ENCODE assay signal across 26 cellular contexts in the genomic region with DNA sequence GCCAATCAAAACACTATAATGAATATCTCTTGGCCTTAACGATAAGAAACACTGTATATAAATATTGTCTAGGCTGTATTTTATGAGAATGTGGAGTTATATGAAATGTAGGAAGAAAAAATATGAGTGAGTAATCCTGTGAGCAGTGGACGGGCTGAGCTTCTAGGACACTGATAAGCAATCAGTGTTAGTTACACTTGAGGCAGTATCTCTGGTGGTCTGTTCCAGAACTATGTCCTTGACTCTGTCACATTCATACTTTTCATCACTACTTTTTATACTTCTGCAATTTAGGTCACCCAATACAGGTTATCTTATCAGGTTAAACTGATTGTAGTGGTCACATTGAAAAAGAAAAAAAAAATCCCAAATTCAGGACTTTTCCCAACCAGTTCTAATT.
"Had no signal": no experiment of that assay in that cellular context is flagged by ENCODE, and none has a peak within 500 bp of the region (broad histone marks: within the 10 kb centered on the region; RNA-seq: fewer than 3 reads in every experiment).

No MANE protein-coding gene starts in this region.

- H3K36me3 ChIP-seq: gastrocnemius medialis, neutrophil, sigmoid colon, stomach, thoracic aorta, upper lobe of left lung had no signal

- H3K9me3 Mint-ChIP-seq: memory B cell; naive B cell; natural killer cell treated with Interleukin-12 subunit alpha and Interleukin-12 subunit beta and Interleukin-15 and Interleukin-18, amount 100 ng/mL, for 72 hours; neural crest cell; stimulated activated effector memory CD8-positive, alpha-beta T cell treated with anti-CD3 and anti-CD28 coated beads, Interleukin-12 subunit alpha, Interleukin-12 subunit beta, amount 100 ng/mL, for 72 hours had no signal

- H3K36me3 Mint-ChIP-seq: memory B cell; naive B cell; natural killer cell treated with Interleukin-12 subunit alpha and Interleukin-12 subunit beta and Interleukin-15 and Interleukin-18, amount 100 ng/mL, for 72 hours; stimulated activated effector memory CD8-positive, alpha-beta T cell treated with anti-CD3 and anti-CD28 coated beads, Interleukin-12 subunit alpha, Interleukin-12 subunit beta, amount 100 ng/mL, for 72 hours had no signal

- H3K4me3 ChIP-seq: dorsolateral prefrontal cortex, gastrocnemius medialis, hepatocyte, lung, mucosa of descending colon, sigmoid colon, stomach, thoracic aorta, tibial nerve, upper lobe of left lung had no signal

- DNase-seq: dorsolateral prefrontal cortex; effector CD4-positive, alpha-beta T cell; foreskin fibroblast; gastrocnemius medialis; head of caudate nucleus; kidney; mucosa of descending colon; naive B cell; sigmoid colon; stimulated activated CD4-positive, alpha-beta T cell treated with anti-CD3 and anti-CD28 coated beads, Interleukin-2, amount 100 ng/mL, for 24 hours; stimulated activated CD4-positive, alpha-beta T cell treated with anti-CD3 and anti-CD28 coated beads, Interleukin-4, amount 100 ng/mL, for 24 hours; stimulated activated naive CD4-positive, alpha-beta T cell treated with Interleukin-2 at 50 U/mL for 16 hours; stomach; upper lobe of left lung had no signal

- H3K27me3 ChIP-seq: dorsolateral prefrontal cortex, gastrocnemius medialis, hepatocyte, neutrophil, sigmoid colon, stomach, tibial nerve, upper lobe of left lung had no signal

- H3K4me1 ChIP-seq: gastrocnemius medialis, parathyroid adenoma, sigmoid colon, tibial nerve, upper lobe of left lung had no signal

- H3K27ac Mint-ChIP-seq: memory B cell; natural killer cell treated with Interleukin-12 subunit alpha and Interleukin-12 subunit beta and Interleukin-15 and Interleukin-18, amount 100 ng/mL, for 72 hours; progenitor cell of endocrine pancreas; stimulated activated effector memory CD8-positive, alpha-beta T cell treated with anti-CD3 and anti-CD28 coated beads, Interleukin-12 subunit alpha, Interleukin-12 subunit beta, amount 100 ng/mL, for 72 hours had no signal

- H3K9me3 ChIP-seq: gastrocnemius medialis, mucosa of descending colon, neutrophil, sigmoid colon, stomach, thoracic aorta, tibial nerve, upper lobe of left lung had no signal

- H3K27ac ChIP-seq: gastrocnemius medialis, hepatocyte, neutrophil, parathyroid adenoma, sigmoid colon, stomach, thoracic aorta, tibial nerve, upper lobe of left lung had no signal

- H3K4me1 Mint-ChIP-seq: memory B cell; naive B cell; neural crest cell; stimulated activated effector memory CD8-positive, alpha-beta T cell treated with anti-CD3 and anti-CD28 coated beads, Interleukin-12 subunit alpha, Interleukin-12 subunit beta, amount 100 ng/mL, for 72 hours had no signal

- ATAC-seq: esophagus mucosa; gastrocnemius medialis; mucosa of descending colon; natural killer cell treated with Interleukin-12 subunit alpha and Interleukin-12 subunit beta and Interleukin-15 and Interleukin-18, amount 100 ng/mL, for 72 hours; stimulated activated effector memory CD8-positive, alpha-beta T cell treated with anti-CD3 and anti-CD28 coated beads, Interleukin-12 subunit alpha, Interleukin-12 subunit beta, amount 100 ng/mL, for 72 hours had no signal

- H3K4me3 Mint-ChIP-seq: memory B cell; naive B cell; natural killer cell treated with Interleukin-12 subunit alpha and Interleukin-12 subunit beta and Interleukin-15 and Interleukin-18, amount 100 ng/mL, for 72 hours; neural crest cell; stimulated activated effector memory CD8-positive, alpha-beta T cell treated with anti-CD3 and anti-CD28 coated beads, Interleukin-12 subunit alpha, Interleukin-12 subunit beta, amount 100 ng/mL, for 72 hours had no signal
